In the genomic region with DNA sequence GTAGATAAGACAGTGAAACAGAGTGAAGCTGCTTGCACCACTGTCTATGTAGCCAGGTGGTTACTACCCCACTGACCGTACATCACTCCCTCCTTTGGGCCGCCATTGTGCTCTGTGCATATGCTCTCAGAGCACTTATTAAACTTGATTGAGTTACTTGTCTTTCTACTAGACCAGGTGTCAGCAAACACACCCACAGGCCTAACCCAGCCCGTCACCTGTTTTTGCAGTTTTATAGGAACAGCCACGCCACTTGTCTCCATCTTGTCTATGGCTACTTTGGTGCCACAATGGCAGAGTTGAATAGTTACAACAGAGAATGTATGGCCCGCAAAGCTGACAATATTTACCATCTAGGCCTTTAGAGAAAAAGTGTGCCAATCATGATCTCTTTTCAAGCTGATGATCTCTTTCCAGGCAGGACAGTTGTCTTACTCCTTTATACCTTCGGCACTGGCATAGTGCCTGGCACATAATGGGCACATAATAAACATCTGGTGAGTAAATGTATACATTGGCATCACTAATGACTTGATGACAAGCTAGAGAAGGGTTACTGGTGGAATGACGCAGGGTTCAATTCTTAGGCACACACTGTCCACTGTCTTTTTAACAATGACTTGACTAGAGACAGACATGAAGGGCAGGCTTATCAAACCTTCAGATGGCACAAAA, we compare ENCODE assay signal across 14 cellular contexts.
"Had no signal": no experiment of that assay in that cellular context is flagged by ENCODE, and none has a peak within 500 bp of the region (broad histone marks: within the 10 kb centered on the region; RNA-seq: fewer than 3 reads in every experiment).

No MANE protein-coding gene starts in this region.

- FAIRE-seq: kidney had no signal

- H3K9me3 ChIP-seq: body of pancreas, tibial nerve had no signal

- H3K27me3 ChIP-seq: body of pancreas, tibial nerve had no signal

- H3K27ac ChIP-seq: body of pancreas, epithelial cell of prostate, tibial nerve had no signal

- H3K4me3 ChIP-seq: body of pancreas, tibial nerve had no signal

- ATAC-seq: activated CD4-positive, alpha-beta T cell treated with anti-CD3 and anti-CD28 coated beads for 36 hours; body of pancreas; T-helper 17 cell had no signal

- DNase-seq: activated CD4-positive, alpha-beta memory T cell treated with anti-CD3 and anti-CD28 coated beads, Interleukin-2, amount 10 ng/mL, durations not matched to agents 7 days and 5 days; activated CD4-positive, alpha-beta T cell treated with anti-CD3 and anti-CD28 coated beads for 36 hours; activated effector memory CD4-positive, alpha-beta T cell treated with anti-CD3 and anti-CD28 coated beads, Interleukin-2, amount 50 U/mL, for 16 hours; activated T-cell treated with anti-CD3 and anti-CD28 coated beads, Interleukin-2, amount 50 U/mL, for 24 hours; amniotic stem cell; body of pancreas; effector memory CD8-positive, alpha-beta T cell; hippocampal formation; kidney; stimulated activated CD4-positive, alpha-beta T cell treated with anti-CD3 and anti-CD28 coated beads, Interleukin-12 subunit alpha, Interleukin-12 subunit beta, amount 100 ng/mL, for 4 hours; stimulated activated CD4-positive, alpha-beta T cell treated with anti-CD3 and anti-CD28 coated beads, Interleukin-2, amount 100 ng/mL, for 24 hours; T-helper 17 cell had no signal

- H3K36me3 ChIP-seq: tibial nerve had no signal
